ENCODE assay signal across 27 cellular contexts in the genomic region with DNA sequence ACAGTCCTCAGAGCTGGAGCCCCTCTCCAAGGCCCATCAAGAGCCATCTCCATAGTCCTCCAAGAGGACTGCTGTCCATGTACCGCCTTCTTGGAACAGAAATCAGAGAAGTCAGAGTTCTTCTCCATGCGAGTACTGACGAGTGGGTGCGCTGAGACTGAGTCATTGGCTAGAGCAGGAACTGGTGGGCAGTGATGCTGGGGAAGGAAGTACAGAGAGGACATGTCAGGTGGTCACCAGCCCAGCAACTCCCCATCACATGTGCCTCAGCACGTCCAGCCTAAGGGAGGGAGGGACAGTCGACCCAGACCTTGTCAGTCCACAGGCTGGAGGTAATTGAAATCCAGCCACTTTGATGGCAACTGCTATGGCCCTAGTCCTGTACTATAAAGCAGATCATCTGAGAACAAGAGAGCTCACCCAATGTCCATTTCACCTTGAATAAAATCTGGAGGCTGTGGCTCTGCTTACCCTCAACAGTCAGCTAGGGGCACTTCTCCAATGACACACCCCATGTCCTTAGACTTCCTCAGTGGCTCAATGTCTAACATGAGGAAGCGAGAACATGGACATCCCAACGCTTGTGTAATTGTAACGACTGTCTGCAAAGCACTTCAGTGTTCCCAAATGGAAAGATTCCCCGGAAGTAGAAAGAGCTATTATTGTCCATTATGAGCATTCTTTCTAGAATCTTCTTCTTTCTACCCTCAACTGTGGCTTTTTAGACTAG. TPM values are rescaled to one million over a fixed set of nuclear protein-coding genes. Genes with fewer than 3 reads are reported as not detected.
DNase-seq lines count a peak whose midpoint lies in the region; ATAC-seq and TF ChIP-seq lines count a peak whose summit lies in the region.
"Had no signal": no experiment of that assay in that cellular context is flagged by ENCODE, and none has a peak within 500 bp of the region (broad histone marks: within the 10 kb centered on the region; RNA-seq: fewer than 3 reads in every experiment).

No MANE protein-coding gene starts in this region.

- H3K9me3 ChIP-seq in right cardiac atrium (ENCODE audit: control insufficient read depth, low read length) (no peaks in the 10 kb centered on the region), esophagus muscularis mucosa (no peaks in the 10 kb centered on the region)

- no peak overlapping the region for H3K4me3 Mint-ChIP-seq in stimulated activated effector memory CD8-positive, alpha-beta T cell treated with anti-CD3 and anti-CD28 coated beads, Interleukin-12 subunit alpha, Interleukin-12 subunit beta, amount 100 ng/mL, for 72 hours
- H3K4me3 Mint-ChIP-seq: activated naive CD8-positive, alpha-beta T cell treated with anti-CD3 and anti-CD28 coated beads, Interleukin-2, amount 10 ng/mL, durations not matched to agents 7 days and 5 days; CD4-positive, CD25-positive, alpha-beta regulatory T cell had no signal

- WGBS in right cardiac atrium, result 78% methylated on average over 10 of the region's 10 CpGs
- 77% methylated on average over 9 of the region's 10 CpGs for WGBS in esophagus muscularis mucosa

- no peak for TF ChIP-seq CTCF in esophagus muscularis mucosa (IDR thresholded peaks at IDR 0.05)

- no peak overlapping the region for H3K27ac Mint-ChIP-seq in stimulated activated effector memory CD8-positive, alpha-beta T cell treated with anti-CD3 and anti-CD28 coated beads, Interleukin-12 subunit alpha, Interleukin-12 subunit beta, amount 100 ng/mL, for 72 hours
- H3K27ac Mint-ChIP-seq: activated naive CD8-positive, alpha-beta T cell treated with anti-CD3 and anti-CD28 coated beads, Interleukin-2, amount 10 ng/mL, durations not matched to agents 7 days and 5 days had no signal

- no peak overlapping the region for H3K27ac ChIP-seq in right cardiac atrium (ENCODE audit: low read length)
- H3K27ac ChIP-seq in esophagus muscularis mucosa (replicated peaks in 1 of 4), result no peak overlapping the region
- H3K27ac ChIP-seq: SK-N-MC, WERI-Rb-1 had no signal

- H3K27me3 ChIP-seq in right cardiac atrium (ENCODE audit: control insufficient read depth, insufficient read depth) (no peaks in the 10 kb centered on the region), esophagus muscularis mucosa (no peaks in the 10 kb centered on the region)

- TF ChIP-seq POLR2A in esophagus muscularis mucosa (IDR thresholded peaks at IDR 0.05; ENCODE audit: low read depth), result no peak

- H3K4me1 ChIP-seq in right cardiac atrium (ENCODE audit: control insufficient read depth, insufficient read depth, low read length) (no peaks in the 10 kb centered on the region), esophagus muscularis mucosa (peaks cover 0 to 10% (median 5%) of the 10 kb centered on the region in 4 donors)

- intact Hi-C loops in Right ventricle myocardium inferior (cut with DNase I), result no loop called here
- intact Hi-C loops in cardiac septum (cut with DNase I), result no loop called here
- intact Hi-C loops in right cardiac atrium (cut with DNase I), result no loop called here
- intact Hi-C loops in esophagus muscularis mucosa (cut with DNase I), result no loop called here

- H3K4me3 ChIP-seq in right cardiac atrium (ENCODE audit: low read length), result no peak overlapping the region
- no peak overlapping the region for H3K4me3 ChIP-seq in esophagus muscularis mucosa
- H3K4me3 ChIP-seq: SK-N-MC had no signal

- no peak for TF ChIP-seq EP300 in esophagus muscularis mucosa (IDR thresholded peaks at IDR 0.05)

- no peaks in the 10 kb centered on the region for H3K36me3 Mint-ChIP-seq in stimulated activated effector memory CD8-positive, alpha-beta T cell treated with anti-CD3 and anti-CD28 coated beads, Interleukin-12 subunit alpha, Interleukin-12 subunit beta, amount 100 ng/mL, for 72 hours
- H3K36me3 Mint-ChIP-seq: activated naive CD8-positive, alpha-beta T cell treated with anti-CD3 and anti-CD28 coated beads, Interleukin-2, amount 10 ng/mL, durations not matched to agents 7 days and 5 days; CD4-positive, CD25-positive, alpha-beta regulatory T cell; naive thymus-derived CD8-positive, alpha-beta T cell had no signal

- H3K36me3 ChIP-seq in esophagus muscularis mucosa, result no peaks in the 10 kb centered on the region
- H3K36me3 ChIP-seq: WERI-Rb-1 had no signal

- ATAC-seq in Right ventricle myocardium inferior (peak; percentile 47), right cardiac atrium (peak; percentile 56 to 61)
- ATAC-seq in stimulated activated effector memory CD8-positive, alpha-beta T cell treated with anti-CD3 and anti-CD28 coated beads, Interleukin-12 subunit alpha, Interleukin-12 subunit beta, amount 100 ng/mL, for 72 hours, result peak; percentile 54
- ATAC-seq: naive thymus-derived CD8-positive, alpha-beta T cell had no signal

- peaks cover 18% of the 10 kb centered on the region for H3K4me1 Mint-ChIP-seq in stimulated activated effector memory CD8-positive, alpha-beta T cell treated with anti-CD3 and anti-CD28 coated beads, Interleukin-12 subunit alpha, Interleukin-12 subunit beta, amount 100 ng/mL, for 72 hours

- DNase-seq in Right ventricle myocardium inferior (ENCODE audit: missing footprints), result no peak
- DNase-seq in cardiac septum (ENCODE audit: low spot score), result no peak
- DNase-seq in MV-4-11 (lab: John Stamatoyannopoulos, UW), result peak; percentile 84
- DNase-seq in right cardiac atrium, result no peak
- no peak for DNase-seq in stimulated activated effector memory CD8-positive, alpha-beta T cell treated with anti-CD3 and anti-CD28 coated beads, Interleukin-12 subunit alpha, Interleukin-12 subunit beta, amount 100 ng/mL, for 72 hours (ENCODE audit: low spot score in 2 of 2)
- no peak for DNase-seq in amygdala (lab: John Stamatoyannopoulos, UW)
- DNase-seq in esophagus muscularis mucosa (ENCODE audit: extremely low spot score), result no peak
- DNase-seq in NAMALWA (ENCODE audit: low spot score), result no peak
- DNase-seq: ACHN; activated effector memory CD4-positive, alpha-beta T cell treated with Interleukin-2 at 50 U/mL for 16 hours; activated naive CD8-positive, alpha-beta T cell treated with anti-CD3 and anti-CD28 coated beads, Interleukin-2, amount 10 ng/mL, durations not matched to agents 7 days and 5 days; CD4-positive, CD25-positive, alpha-beta regulatory T cell; cerebellar nuclear complex; KBM-7; kidney glomerular epithelial cell; MM.1S; naive thymus-derived CD8-positive, alpha-beta T cell; NCI-H1694 treated with DMSO at 0.1 percent for 48 hours; NCI-H2171 treated with DMSO at 0.1 percent for 48 hours; RPMI8226; stimulated activated CD4-positive, alpha-beta T cell treated with anti-CD3 and anti-CD28 coated beads, Interleukin-12 subunit alpha, Interleukin-12 subunit beta, amount 100 ng/mL, for 4 hours; stimulated activated CD4-positive, alpha-beta T cell treated with anti-CD3 and anti-CD28 coated beads, Interleukin-4, amount 100 ng/mL, for 24 hours; stimulated activated naive CD4-positive, alpha-beta T cell; WERI-Rb-1 had no signal

- no peaks in the 10 kb centered on the region for H3K9me3 Mint-ChIP-seq in stimulated activated effector memory CD8-positive, alpha-beta T cell treated with anti-CD3 and anti-CD28 coated beads, Interleukin-12 subunit alpha, Interleukin-12 subunit beta, amount 100 ng/mL, for 72 hours
- H3K9me3 Mint-ChIP-seq: activated naive CD8-positive, alpha-beta T cell treated with anti-CD3 and anti-CD28 coated beads, Interleukin-2, amount 10 ng/mL, durations not matched to agents 7 days and 5 days; naive thymus-derived CD8-positive, alpha-beta T cell had no signal

RNA-seq across cellular contexts. Expression of a gene that starts 15.0 kb away (rescaled TPM):
- total RNA-seq in Right ventricle myocardium inferior (1.0 TPM), cardiac septum (0.92 TPM), right cardiac atrium (1 to 10 TPM; 2.4 to 3.8 (median 3.0) TPM), esophagus muscularis mucosa (1 to 10 TPM; 1.2 to 4.6 (median 2.2) TPM)
- polyA plus RNA-seq in right cardiac atrium, result 1.9 TPM
- total RNA-seq: osteocyte, temporal lobe had no signal
